ENCODE assay signal across 2 cellular contexts in genomic region chr1:9213956-9214355, GRCh38.
TF ChIP-seq lines count a peak whose summit lies in the region.

No MANE protein-coding gene starts in this region.

TF ChIP-seq in GM23338, 12 proteins besides CTCF, POLR2A, EP300 and RAD21:
- TF ChIP-seq STAT1 (IDR thresholded peaks at IDR 0.05; ENCODE audit: unreplicated experiment) (no peak), POLR2AphosphoS5 (IDR thresholded peaks at IDR 0.05; ENCODE audit: low read depth) (no peak), JUNB (IDR thresholded peaks at IDR 0.05; ENCODE audit: unreplicated experiment) (no peak), CREB1 (CRISPR knock-in tag; IDR thresholded peaks at IDR 0.05; ENCODE audit: low read depth) (no peak), EZH2phosphoT487 (IDR thresholded peaks at IDR 0.05; ENCODE audit: unreplicated experiment) (no peak), NANOG (IDR thresholded peaks at IDR 0.05; ENCODE audit: borderline replicate concordance) (no peak), ZNF114 (CRISPR knock-in tag; IDR thresholded peaks at IDR 0.05) (no peak), EZH2 (IDR thresholded peaks at IDR 0.05; ENCODE audit: low read depth, unreplicated experiment) (no peak)
- TF ChIP-seq, protein P1, sequence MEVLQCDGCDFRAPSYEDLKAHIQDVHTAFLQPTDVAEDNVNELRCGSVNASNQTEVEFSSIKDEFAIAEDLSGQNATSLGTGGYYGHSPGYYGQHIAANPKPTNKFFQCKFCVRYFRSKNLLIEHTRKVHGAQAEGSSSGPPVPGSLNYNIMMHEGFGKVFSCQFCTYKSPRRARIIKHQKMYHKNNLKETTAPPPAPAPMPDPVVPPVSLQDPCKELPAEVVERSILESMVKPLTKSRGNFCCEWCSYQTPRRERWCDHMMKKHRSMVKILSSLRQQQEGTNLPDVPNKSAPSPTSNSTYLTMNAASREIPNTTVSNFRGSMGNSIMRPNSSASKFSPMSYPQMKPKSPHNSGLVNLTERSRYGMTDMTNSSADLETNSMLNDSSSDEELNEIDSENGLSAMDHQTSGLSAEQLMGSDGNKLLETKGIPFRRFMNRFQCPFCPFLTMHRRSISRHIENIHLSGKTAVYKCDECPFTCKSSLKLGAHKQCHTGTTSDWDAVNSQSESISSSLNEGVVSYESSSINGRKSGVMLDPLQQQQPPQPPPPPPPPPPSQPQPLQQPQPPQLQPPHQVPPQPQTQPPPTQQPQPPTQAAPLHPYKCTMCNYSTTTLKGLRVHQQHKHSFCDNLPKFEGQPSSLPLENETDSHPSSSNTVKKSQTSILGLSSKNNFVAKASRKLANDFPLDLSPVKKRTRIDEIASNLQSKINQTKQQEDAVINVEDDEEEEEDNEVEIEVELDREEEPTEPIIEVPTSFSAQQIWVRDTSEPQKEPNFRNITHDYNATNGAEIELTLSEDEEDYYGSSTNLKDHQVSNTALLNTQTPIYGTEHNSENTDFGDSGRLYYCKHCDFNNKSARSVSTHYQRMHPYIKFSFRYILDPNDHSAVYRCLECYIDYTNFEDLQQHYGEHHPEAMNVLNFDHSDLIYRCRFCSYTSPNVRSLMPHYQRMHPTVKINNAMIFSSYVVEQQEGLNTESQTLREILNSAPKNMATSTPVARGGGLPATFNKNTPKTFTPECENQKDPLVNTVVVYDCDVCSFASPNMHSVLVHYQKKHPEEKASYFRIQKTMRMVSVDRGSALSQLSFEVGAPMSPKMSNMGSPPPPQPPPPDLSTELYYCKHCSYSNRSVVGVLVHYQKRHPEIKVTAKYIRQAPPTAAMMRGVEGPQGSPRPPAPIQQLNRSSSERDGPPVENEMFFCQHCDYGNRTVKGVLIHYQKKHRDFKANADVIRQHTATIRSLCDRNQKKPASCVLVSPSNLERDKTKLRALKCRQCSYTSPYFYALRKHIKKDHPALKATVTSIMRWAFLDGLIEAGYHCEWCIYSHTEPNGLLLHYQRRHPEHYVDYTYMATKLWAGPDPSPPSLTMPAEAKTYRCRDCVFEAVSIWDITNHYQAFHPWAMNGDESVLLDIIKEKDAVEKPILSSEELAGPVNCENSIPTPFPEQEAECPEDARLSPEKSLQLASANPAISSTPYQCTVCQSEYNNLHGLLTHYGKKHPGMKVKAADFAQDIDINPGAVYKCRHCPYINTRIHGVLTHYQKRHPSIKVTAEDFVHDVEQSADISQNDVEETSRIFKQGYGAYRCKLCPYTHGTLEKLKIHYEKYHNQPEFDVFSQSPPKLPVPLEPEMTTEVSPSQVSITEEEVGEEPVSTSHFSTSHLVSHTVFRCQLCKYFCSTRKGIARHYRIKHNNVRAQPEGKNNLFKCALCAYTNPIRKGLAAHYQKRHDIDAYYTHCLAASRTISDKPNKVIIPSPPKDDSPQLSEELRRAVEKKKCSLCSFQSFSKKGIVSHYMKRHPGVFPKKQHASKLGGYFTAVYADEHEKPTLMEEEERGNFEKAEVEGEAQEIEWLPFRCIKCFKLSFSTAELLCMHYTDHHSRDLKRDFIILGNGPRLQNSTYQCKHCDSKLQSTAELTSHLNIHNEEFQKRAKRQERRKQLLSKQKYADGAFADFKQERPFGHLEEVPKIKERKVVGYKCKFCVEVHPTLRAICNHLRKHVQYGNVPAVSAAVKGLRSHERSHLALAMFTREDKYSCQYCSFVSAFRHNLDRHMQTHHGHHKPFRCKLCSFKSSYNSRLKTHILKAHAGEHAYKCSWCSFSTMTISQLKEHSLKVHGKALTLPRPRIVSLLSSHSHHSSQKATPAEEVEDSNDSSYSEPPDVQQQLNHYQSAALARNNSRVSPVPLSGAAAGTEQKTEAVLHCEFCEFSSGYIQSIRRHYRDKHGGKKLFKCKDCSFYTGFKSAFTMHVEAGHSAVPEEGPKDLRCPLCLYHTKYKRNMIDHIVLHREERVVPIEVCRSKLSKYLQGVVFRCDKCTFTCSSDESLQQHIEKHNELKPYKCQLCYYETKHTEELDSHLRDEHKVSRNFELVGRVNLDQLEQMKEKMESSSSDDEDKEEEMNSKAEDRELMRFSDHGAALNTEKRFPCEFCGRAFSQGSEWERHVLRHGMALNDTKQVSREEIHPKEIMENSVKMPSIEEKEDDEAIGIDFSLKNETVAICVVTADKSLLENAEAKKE (CRISPR knock-in tag; IDR thresholded peaks at IDR 0.05), result no peak
- TF ChIP-seq, protein P2, sequence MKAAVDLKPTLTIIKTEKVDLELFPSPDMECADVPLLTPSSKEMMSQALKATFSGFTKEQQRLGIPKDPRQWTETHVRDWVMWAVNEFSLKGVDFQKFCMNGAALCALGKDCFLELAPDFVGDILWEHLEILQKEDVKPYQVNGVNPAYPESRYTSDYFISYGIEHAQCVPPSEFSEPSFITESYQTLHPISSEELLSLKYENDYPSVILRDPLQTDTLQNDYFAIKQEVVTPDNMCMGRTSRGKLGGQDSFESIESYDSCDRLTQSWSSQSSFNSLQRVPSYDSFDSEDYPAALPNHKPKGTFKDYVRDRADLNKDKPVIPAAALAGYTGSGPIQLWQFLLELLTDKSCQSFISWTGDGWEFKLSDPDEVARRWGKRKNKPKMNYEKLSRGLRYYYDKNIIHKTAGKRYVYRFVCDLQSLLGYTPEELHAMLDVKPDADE (IDR thresholded peaks at IDR 0.05), result no peak
- TF ChIP-seq, protein P3, sequence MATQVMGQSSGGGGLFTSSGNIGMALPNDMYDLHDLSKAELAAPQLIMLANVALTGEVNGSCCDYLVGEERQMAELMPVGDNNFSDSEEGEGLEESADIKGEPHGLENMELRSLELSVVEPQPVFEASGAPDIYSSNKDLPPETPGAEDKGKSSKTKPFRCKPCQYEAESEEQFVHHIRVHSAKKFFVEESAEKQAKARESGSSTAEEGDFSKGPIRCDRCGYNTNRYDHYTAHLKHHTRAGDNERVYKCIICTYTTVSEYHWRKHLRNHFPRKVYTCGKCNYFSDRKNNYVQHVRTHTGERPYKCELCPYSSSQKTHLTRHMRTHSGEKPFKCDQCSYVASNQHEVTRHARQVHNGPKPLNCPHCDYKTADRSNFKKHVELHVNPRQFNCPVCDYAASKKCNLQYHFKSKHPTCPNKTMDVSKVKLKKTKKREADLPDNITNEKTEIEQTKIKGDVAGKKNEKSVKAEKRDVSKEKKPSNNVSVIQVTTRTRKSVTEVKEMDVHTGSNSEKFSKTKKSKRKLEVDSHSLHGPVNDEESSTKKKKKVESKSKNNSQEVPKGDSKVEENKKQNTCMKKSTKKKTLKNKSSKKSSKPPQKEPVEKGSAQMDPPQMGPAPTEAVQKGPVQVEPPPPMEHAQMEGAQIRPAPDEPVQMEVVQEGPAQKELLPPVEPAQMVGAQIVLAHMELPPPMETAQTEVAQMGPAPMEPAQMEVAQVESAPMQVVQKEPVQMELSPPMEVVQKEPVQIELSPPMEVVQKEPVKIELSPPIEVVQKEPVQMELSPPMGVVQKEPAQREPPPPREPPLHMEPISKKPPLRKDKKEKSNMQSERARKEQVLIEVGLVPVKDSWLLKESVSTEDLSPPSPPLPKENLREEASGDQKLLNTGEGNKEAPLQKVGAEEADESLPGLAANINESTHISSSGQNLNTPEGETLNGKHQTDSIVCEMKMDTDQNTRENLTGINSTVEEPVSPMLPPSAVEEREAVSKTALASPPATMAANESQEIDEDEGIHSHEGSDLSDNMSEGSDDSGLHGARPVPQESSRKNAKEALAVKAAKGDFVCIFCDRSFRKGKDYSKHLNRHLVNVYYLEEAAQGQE (IDR thresholded peaks at IDR 0.05; ENCODE audit: unreplicated experiment), result no peak

TF ChIP-seq in H1, 55 proteins besides CTCF, POLR2A, EP300 and RAD21:
- TF ChIP-seq TAF7 (optimal IDR thresholded peaks at IDR 0.05; ENCODE audit: borderline replicate concordance, low read depth, low read length) (no peak), TEAD4 (IDR thresholded peaks at IDR 0.05; ENCODE audit: low read depth, low read length) (no peak), HDAC2 (IDR thresholded peaks at IDR 0.05; ENCODE audit: borderline replicate concordance in 1 of 2, low read depth in 2 of 2, low read length in 2 of 2) (no peak), RFX5 (IDR thresholded peaks at IDR 0.05; ENCODE audit: borderline replicate concordance, low read depth, low read length) (no peak), EZH2 (IDR thresholded peaks at IDR 0.05; ENCODE audit: low read depth, low read length, severe bottlenecking) (no peak), BCL11A (IDR thresholded peaks at IDR 0.05; ENCODE audit: low read depth in 2 of 2, low read length in 2 of 2) (no peak), CHD1 (IDR thresholded peaks at IDR 0.05; ENCODE audit: low read depth, low read length) (no peak), CHD7 (IDR thresholded peaks at IDR 0.05; ENCODE audit: insufficient replicate concordance, low read length) (no peak)
- TF ChIP-seq, protein P4, sequence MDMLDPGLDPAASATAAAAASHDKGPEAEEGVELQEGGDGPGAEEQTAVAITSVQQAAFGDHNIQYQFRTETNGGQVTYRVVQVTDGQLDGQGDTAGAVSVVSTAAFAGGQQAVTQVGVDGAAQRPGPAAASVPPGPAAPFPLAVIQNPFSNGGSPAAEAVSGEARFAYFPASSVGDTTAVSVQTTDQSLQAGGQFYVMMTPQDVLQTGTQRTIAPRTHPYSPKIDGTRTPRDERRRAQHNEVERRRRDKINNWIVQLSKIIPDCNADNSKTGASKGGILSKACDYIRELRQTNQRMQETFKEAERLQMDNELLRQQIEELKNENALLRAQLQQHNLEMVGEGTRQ (IDR thresholded peaks at IDR 0.05; ENCODE audit: low read length), result no peak
- TF ChIP-seq, protein P5, sequence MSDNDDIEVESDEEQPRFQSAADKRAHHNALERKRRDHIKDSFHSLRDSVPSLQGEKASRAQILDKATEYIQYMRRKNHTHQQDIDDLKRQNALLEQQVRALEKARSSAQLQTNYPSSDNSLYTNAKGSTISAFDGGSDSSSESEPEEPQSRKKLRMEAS (IDR thresholded peaks at IDR 0.05), result no peak
